Comparison of ENCODE assay signal across 8 cellular contexts in the genomic region with DNA sequence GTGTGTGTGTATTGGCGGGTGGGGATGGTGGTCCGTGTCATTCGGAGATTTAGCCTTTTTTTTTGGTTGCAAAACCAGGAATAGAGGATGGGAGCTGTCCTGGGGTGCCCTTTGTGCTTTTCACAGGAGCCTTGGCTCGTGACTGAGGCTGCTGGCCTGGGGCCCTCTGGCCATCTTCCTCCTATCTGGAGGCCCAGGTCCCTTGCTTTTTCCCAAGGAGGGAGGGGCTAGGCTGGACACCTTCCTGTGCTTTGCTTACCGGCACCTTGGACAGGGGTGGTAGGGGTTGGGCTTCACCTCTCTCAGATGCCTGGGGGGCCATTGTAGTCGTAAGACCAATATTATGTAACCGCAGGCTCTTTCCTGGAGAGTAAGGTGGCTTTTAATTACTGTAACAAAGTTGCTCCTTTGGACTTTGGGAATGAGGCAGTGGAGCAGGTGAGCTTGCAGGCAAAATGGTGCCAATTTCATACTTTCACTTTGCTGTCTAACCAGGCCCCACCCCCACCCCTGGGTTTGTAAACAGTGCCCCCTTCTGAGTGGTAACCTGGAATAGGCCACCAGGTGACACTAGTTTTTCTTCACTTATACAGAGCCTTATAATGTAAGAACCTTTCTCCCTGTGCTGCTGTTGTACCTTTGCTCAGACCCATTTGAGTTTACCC. TPM values are rescaled to one million over a fixed set of nuclear protein-coding genes. Genes with fewer than 3 reads are reported as not detected.
A peak's percentile ranks its signal among the peaks of the same experiment; 100 is the strongest.
DNase-seq lines count a peak whose midpoint lies in the region; ATAC-seq lines count a peak whose summit lies in the region.

No MANE protein-coding gene starts in this region.

- H3K9ac ChIP-seq in mesendoderm (ENCODE audit: low read length): peak overlapping the region; percentile 90

- no peak overlapping the region for H2AK5ac ChIP-seq in mesendoderm (ENCODE audit: low read length)

- peaks cover 33% of the 10 kb centered on the region for H3K79me1 ChIP-seq in mesendoderm (ENCODE audit: low read length)

- H4K8ac ChIP-seq in mesendoderm (ENCODE audit: low read depth, low read length): no peak overlapping the region

- no peak overlapping the region for H2BK5ac ChIP-seq in mesendoderm (ENCODE audit: low read length)

- no peaks in the 10 kb centered on the region for H3K27me3 ChIP-seq in mesendoderm (ENCODE audit: insufficient read depth, low read length, poor library complexity)

- no peak overlapping the region for H3K4ac ChIP-seq in mesendoderm (ENCODE audit: low read depth, low read length)

- peak overlapping the region; percentile 91 for H3K56ac ChIP-seq in mesendoderm (ENCODE audit: low read length)

- no peaks in the 10 kb centered on the region for H3K27me3 Mint-ChIP-seq in stimulated activated naive CD8-positive, alpha-beta T cell treated with anti-CD3 and anti-CD28 coated beads, Interleukin-15, Interleukin-2, amounts not matched to agents 100 ng/mL and 50 ng/mL, for 24 hours

- peaks cover 46% of the 10 kb centered on the region for H3K4me1 Mint-ChIP-seq in stimulated activated naive CD8-positive, alpha-beta T cell treated with anti-CD3 and anti-CD28 coated beads, Interleukin-15, Interleukin-2, amounts not matched to agents 100 ng/mL and 50 ng/mL, for 24 hours (ENCODE audit: low read depth)

- ATAC-seq in HG02981 (IDR thresholded peaks at IDR 0.05; ENCODE audit: unreplicated experiment): no peak

- no peaks in the 10 kb centered on the region for H3K9me3 Mint-ChIP-seq in stimulated activated naive CD8-positive, alpha-beta T cell treated with anti-CD3 and anti-CD28 coated beads, Interleukin-15, Interleukin-2, amounts not matched to agents 100 ng/mL and 50 ng/mL, for 24 hours

- peak overlapping the region; percentile 96 for H3K4me2 ChIP-seq in mesendoderm (ENCODE audit: low read length)

- H3K23ac ChIP-seq in mesendoderm (ENCODE audit: low read length): no peak overlapping the region

- no peak overlapping the region for H2BK15ac ChIP-seq in mesendoderm (replicated peaks; ENCODE audit: low read depth)

- WGBS in mesendoderm (ENCODE audit: extremely low coverage, insufficient coverage, low lambda C conversion rate): no CpG with 5 or more reads among the region's 7 CpGs

- no peak overlapping the region for H2BK120ac ChIP-seq in mesendoderm (ENCODE audit: low read depth, low read length)

- H3K36me3 ChIP-seq in mesendoderm (ENCODE audit: control insufficient read depth, insufficient read depth, low read length): peaks cover 6% of the 10 kb centered on the region

- H3K4me1 ChIP-seq in mesendoderm (ENCODE audit: control insufficient read depth, low read depth, low read length): peaks cover 20% of the 10 kb centered on the region

- peaks cover 56% of the 10 kb centered on the region for H3K79me2 ChIP-seq in mesendoderm (ENCODE audit: control insufficient read depth, insufficient read depth, low read length)

- peaks cover 45% of the 10 kb centered on the region for H3K36me3 Mint-ChIP-seq in stimulated activated naive CD8-positive, alpha-beta T cell treated with anti-CD3 and anti-CD28 coated beads, Interleukin-15, Interleukin-2, amounts not matched to agents 100 ng/mL and 50 ng/mL, for 24 hours (ENCODE audit: low read depth)

- peak overlapping the region; percentile 89 for H3K4me3 ChIP-seq in mesendoderm (ENCODE audit: low read length)

- peak overlapping the region; percentile 76 for H3K27ac Mint-ChIP-seq in stimulated activated naive CD8-positive, alpha-beta T cell treated with anti-CD3 and anti-CD28 coated beads, Interleukin-15, Interleukin-2, amounts not matched to agents 100 ng/mL and 50 ng/mL, for 24 hours

- no peak overlapping the region for H3K27ac ChIP-seq in mesendoderm (ENCODE audit: low read depth, low read length)

- H3K4me3 Mint-ChIP-seq in stimulated activated naive CD8-positive, alpha-beta T cell treated with anti-CD3 and anti-CD28 coated beads, Interleukin-15, Interleukin-2, amounts not matched to agents 100 ng/mL and 50 ng/mL, for 24 hours: peak overlapping the region; percentile 87

- DNase-seq in NCI-H1436 (lab: John Stamatoyannopoulos, UW): peak; percentile 58
- no peak for DNase-seq in NCI-H1436 treated with DMSO at 0.1 percent for 48 hours (lab: John Stamatoyannopoulos, UW)
- peak; percentile 43 for DNase-seq in NCI-H1105 treated with DMSO at 0.1 percent for 48 hours (lab: John Stamatoyannopoulos, UW)
- peak; percentile 58 for DNase-seq in activated CD4-positive, alpha-beta T cell treated with anti-CD3 and anti-CD28 coated beads for 48 hours
- DNase-seq in ecto neural progenitor cell (ENCODE audit: low spot score): peak; percentile 63
- peak; percentile 80 for DNase-seq in mesendoderm

- no peak overlapping the region for H4K5ac ChIP-seq in mesendoderm (ENCODE audit: low read length)

- H3K18ac ChIP-seq in mesendoderm (ENCODE audit: low read length): peak overlapping the region; percentile 60

RNA-seq across cellular contexts. Expression of a gene that starts 1.2 kb away (rescaled TPM):
- polyA plus RNA-seq in mesendoderm (2013, experiment 1 of 2): 21.8 TPM
- 21.7 TPM for polyA plus RNA-seq in mesendoderm (2013, experiment 2 of 2)
